ENCODE assay signal across 9 cellular contexts in genomic region chr1:91731815-91732214, GRCh38.
DNase-seq lines count a peak whose midpoint lies in the region; ATAC-seq, FAIRE-seq and TF ChIP-seq lines count a peak whose summit lies in the region.
"Had no signal": no experiment of that assay in that cellular context is flagged by ENCODE, and none has a peak within 500 bp of the region (broad histone marks: within the 10 kb centered on the region; RNA-seq: fewer than 3 reads in every experiment).

No MANE protein-coding gene starts in this region.

- peaks cover 0 to 23% (median 0%) of the 10 kb centered on the region in 11 experiments; a peak in 3 of 22 replicates for H3K27me3 ChIP-seq in BLaER1 treated with 17β-estradiol and CSF1 and Interleukin-3, amounts not matched to agents 10 nM and 100 nM
- H3K27me3 ChIP-seq in bronchial epithelial cell (ENCODE audit: control insufficient read depth, insufficient read depth, low read length) (no peaks in the 10 kb centered on the region), rectal smooth muscle tissue (ENCODE audit: control insufficient read depth, insufficient read depth, low read length) (no peaks in the 10 kb centered on the region)

- peaks cover 0 to 6% (median 0%) of the 10 kb centered on the region in 11 experiments; a peak in 1 of 22 replicates for H4K20me1 ChIP-seq in BLaER1 treated with 17β-estradiol and CSF1 and Interleukin-3, amounts not matched to agents 10 nM and 100 nM

- H3K4me2 ChIP-seq in BLaER1 treated with 17β-estradiol and CSF1 and Interleukin-3, amounts not matched to agents 10 nM and 100 nM, result peak overlapping the region; percentile 57 to 89 (median 84)

- H3K36me3 ChIP-seq in BLaER1 treated with 17β-estradiol and CSF1 and Interleukin-3, amounts not matched to agents 10 nM and 100 nM, result peaks cover 0 to 6% (median 0%) of the 10 kb centered on the region in 11 experiments; a peak in 1 of 22 replicates
- H3K36me3 ChIP-seq in bronchial epithelial cell (ENCODE audit: control insufficient read depth, insufficient read depth, low read length), result no peaks in the 10 kb centered on the region
- H3K36me3 ChIP-seq in rectal smooth muscle tissue (ENCODE audit: control insufficient read depth, insufficient read depth, low read length), result no peaks in the 10 kb centered on the region

- no peak overlapping the region; a peak in 1 of 20 replicates for H3K4me3 ChIP-seq in BLaER1 treated with 17β-estradiol and CSF1 and Interleukin-3, amounts not matched to agents 10 nM and 100 nM
- H3K4me3 ChIP-seq in bronchial epithelial cell (ENCODE audit: low read depth, low read length), result no peak overlapping the region
- H3K4me3 ChIP-seq in rectal smooth muscle tissue (ENCODE audit: low read length), result no peak overlapping the region

- TF ChIP-seq CTCF in bronchial epithelial cell (IDR thresholded peaks at IDR 0.05; ENCODE audit: insufficient read depth, low read length, severe bottlenecking), result no peak

- H3K4me1 ChIP-seq in BLaER1 treated with 17β-estradiol and CSF1 and Interleukin-3, amounts not matched to agents 10 nM and 100 nM, result peaks cover 37 to 53% (median 43%) of the 10 kb centered on the region in 10 experiments
- H3K4me1 ChIP-seq in rectal smooth muscle tissue (ENCODE audit: control insufficient read depth, insufficient read depth, low read length), result peaks cover 47% of the 10 kb centered on the region

- no peaks in the 10 kb centered on the region for H3K9me3 ChIP-seq in BLaER1 treated with 17β-estradiol and CSF1 and Interleukin-3, amounts not matched to agents 10 nM and 100 nM (replicated peaks in 1 of 11)

- DNase-seq in RPMI8226 (peak; percentile 42), bronchial epithelial cell (ENCODE audit: low read depth) (peak; percentile 50), SW 1271 (lab: John Stamatoyannopoulos, UW) (no peak), LoVo (ENCODE audit: low spot score) (no peak), cerebellar cortex (ENCODE audit: low spot score) (no peak)
- DNase-seq: erythroblast had no signal

- FAIRE-seq in bronchial epithelial cell (lab: Jason Lieb, UNC), result no peak

- ATAC-seq in GM18870 (IDR thresholded peaks at IDR 0.05; ENCODE audit: unreplicated experiment), result no peak

- peak overlapping the region in 4 of 11 experiments; percentile 15 to 43 (median 17); a peak in 4 of 22 replicates for H3K9ac ChIP-seq in BLaER1 treated with 17β-estradiol and CSF1 and Interleukin-3, amounts not matched to agents 10 nM and 100 nM
- no peak overlapping the region for H3K9ac ChIP-seq in rectal smooth muscle tissue (ENCODE audit: low read length)

- H3K27ac ChIP-seq in BLaER1 treated with 17β-estradiol and CSF1 and Interleukin-3, amounts not matched to agents 10 nM and 100 nM, result peak overlapping the region in 9 of 11 experiments; percentile 18 to 63 (median 47); a peak in 11 of 22 replicates
- peak overlapping the region; percentile 57 for H3K27ac ChIP-seq in rectal smooth muscle tissue (ENCODE audit: low read depth, low read length)

Comparison
In these comparisons a context has a peak if more than half of its experiments do, and no peak if none do; other contexts are left out.
1. DNase-seq: peak in RPMI8226 (single experiment) and bronchial epithelial cell (single experiment); none in SW 1271 (0 of 2), LoVo (single experiment) and cerebellar cortex (single experiment).